2 cellular contexts compared by ENCODE assay signal in genomic region chr21:31908106-31909031, GRCh38.
A peak's percentile ranks its signal among the peaks of the same experiment; 100 is the strongest.
TF ChIP-seq lines count a peak whose summit lies in the region.

No MANE protein-coding gene starts in this region.

TF ChIP-seq in IMR-90, 13 proteins besides CTCF, POLR2A, EP300 and RAD21 (continued from another document):
- TF ChIP-seq USF2 (IDR thresholded peaks at IDR 0.05; ENCODE audit: low read depth, low read length) (no peak), RCOR1 (IDR thresholded peaks at IDR 0.05; ENCODE audit: insufficient replicate concordance, low read length) (no peak), ELK1 (IDR thresholded peaks at IDR 0.05; ENCODE audit: borderline replicate concordance, low read depth, low read length) (no peak), MAZ (IDR thresholded peaks at IDR 0.05; ENCODE audit: borderline replicate concordance, low read depth, low read length) (peak; percentile 60; the same call in 1 of the 2 replicates), CEBPB (IDR thresholded peaks at IDR 0.05; ENCODE audit: low read depth, low read length) (no peak), CHD1 (IDR thresholded peaks at IDR 0.05; ENCODE audit: low read depth, low read length) (no peak), MAFK (IDR thresholded peaks at IDR 0.05; ENCODE audit: low read depth, low read length) (no peak), NFE2L2 (IDR thresholded peaks at IDR 0.05; ENCODE audit: low read depth, low read length) (no peak)

TF ChIP-seq in neural cell, 6 proteins besides CTCF, POLR2A, EP300 and RAD21 (continued from another document):
- TF ChIP-seq, protein P1, sequence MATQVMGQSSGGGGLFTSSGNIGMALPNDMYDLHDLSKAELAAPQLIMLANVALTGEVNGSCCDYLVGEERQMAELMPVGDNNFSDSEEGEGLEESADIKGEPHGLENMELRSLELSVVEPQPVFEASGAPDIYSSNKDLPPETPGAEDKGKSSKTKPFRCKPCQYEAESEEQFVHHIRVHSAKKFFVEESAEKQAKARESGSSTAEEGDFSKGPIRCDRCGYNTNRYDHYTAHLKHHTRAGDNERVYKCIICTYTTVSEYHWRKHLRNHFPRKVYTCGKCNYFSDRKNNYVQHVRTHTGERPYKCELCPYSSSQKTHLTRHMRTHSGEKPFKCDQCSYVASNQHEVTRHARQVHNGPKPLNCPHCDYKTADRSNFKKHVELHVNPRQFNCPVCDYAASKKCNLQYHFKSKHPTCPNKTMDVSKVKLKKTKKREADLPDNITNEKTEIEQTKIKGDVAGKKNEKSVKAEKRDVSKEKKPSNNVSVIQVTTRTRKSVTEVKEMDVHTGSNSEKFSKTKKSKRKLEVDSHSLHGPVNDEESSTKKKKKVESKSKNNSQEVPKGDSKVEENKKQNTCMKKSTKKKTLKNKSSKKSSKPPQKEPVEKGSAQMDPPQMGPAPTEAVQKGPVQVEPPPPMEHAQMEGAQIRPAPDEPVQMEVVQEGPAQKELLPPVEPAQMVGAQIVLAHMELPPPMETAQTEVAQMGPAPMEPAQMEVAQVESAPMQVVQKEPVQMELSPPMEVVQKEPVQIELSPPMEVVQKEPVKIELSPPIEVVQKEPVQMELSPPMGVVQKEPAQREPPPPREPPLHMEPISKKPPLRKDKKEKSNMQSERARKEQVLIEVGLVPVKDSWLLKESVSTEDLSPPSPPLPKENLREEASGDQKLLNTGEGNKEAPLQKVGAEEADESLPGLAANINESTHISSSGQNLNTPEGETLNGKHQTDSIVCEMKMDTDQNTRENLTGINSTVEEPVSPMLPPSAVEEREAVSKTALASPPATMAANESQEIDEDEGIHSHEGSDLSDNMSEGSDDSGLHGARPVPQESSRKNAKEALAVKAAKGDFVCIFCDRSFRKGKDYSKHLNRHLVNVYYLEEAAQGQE (IDR thresholded peaks at IDR 0.05; ENCODE audit: borderline replicate concordance), result no peak
- TF ChIP-seq POLR2AphosphoS5 (IDR thresholded peaks at IDR 0.05) (no peak), TAF1 (IDR thresholded peaks at IDR 0.05; ENCODE audit: low read depth) (no peak), SMC3 (conservative IDR thresholded peaks at IDR 0.05; ENCODE audit: poor library complexity) (no peak), EZH2 (IDR thresholded peaks at IDR 0.05; ENCODE audit: borderline replicate concordance, insufficient read depth, low read length, poor library complexity, severe bottlenecking) (no peak)
